Comparison of ENCODE assay signal across 6 cellular contexts in the genomic region with DNA sequence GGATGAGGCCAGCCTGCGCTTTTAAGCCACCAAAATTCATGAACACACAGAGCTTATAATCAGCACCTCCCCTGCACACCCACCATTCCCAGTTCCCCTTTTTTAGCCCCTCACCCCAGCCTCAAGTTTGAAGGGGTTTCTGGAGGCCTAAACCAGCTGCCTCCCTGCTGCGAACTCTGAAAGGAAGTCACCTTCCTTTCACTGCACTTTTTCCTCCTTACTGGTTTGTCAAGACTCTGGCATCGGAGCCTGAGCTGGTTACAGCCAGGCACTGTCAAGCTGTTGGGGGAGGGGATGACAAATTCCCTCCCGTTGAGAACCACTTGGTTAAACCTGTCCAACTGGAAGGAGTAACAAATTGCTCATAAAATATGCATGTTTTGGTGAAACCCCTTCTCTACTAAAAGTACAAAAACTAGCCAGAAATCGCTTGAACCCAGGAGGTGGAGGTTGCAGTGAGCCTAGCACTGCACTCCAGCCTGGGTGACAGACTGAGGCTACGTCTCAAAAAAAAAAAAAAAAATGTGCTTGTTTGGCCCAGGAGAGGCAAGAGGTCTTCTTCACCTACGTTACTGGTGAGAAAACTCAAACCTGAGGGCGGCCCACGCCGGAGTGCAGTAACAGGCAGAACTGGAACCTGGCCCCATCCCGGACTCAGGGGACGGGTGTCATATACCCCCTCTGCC. TPM values are rescaled to one million over a fixed set of nuclear protein-coding genes. Genes with fewer than 3 reads are reported as not detected.
DNase-seq lines count a peak whose midpoint lies in the region; ATAC-seq and TF ChIP-seq lines count a peak whose summit lies in the region.

No MANE protein-coding gene starts in this region.

- peaks cover 11% of the 10 kb centered on the region for H3K4me1 Mint-ChIP-seq in nephron

- peak; percentile 26 for ATAC-seq in HG03378 (IDR thresholded peaks at IDR 0.05; ENCODE audit: unreplicated experiment)

- no peaks in the 10 kb centered on the region for H3K27me3 Mint-ChIP-seq in nephron (ENCODE audit: low read depth)

- peak; percentile 30 for DNase-seq in G401 (ENCODE audit: low spot score)
- DNase-seq in astrocyte of the hippocampus (ENCODE audit: low read depth, low spot score), result peak; percentile 58
- no peak for DNase-seq in SHP77 (lab: John Stamatoyannopoulos, UW)
- DNase-seq in NCI-H524 treated with DMSO at 0.1 percent for 48 hours (lab: John Stamatoyannopoulos, UW), result no peak

- peak overlapping the region; percentile 66 to 83 (median 82) for H3K4me3 Mint-ChIP-seq in nephron

- TF ChIP-seq CTCF in nephron (IDR thresholded peaks at IDR 0.05; ENCODE audit: unreplicated experiment in 3 of 3), result no peak

- peak overlapping the region; percentile 90 to 99 (median 99) for H3K27ac Mint-ChIP-seq in nephron

- in situ Hi-C loops in G401 (cut with HindIII; ENCODE audit: low sequenced_read_pairs), result no loop called here

- no peaks in the 10 kb centered on the region for H3K36me3 Mint-ChIP-seq in nephron (ENCODE audit: low read depth)

- H3K9me3 Mint-ChIP-seq in nephron, result no peaks in the 10 kb centered on the region

RNA-seq across cellular contexts. Expression of gene ADAT3, which starts 0.7 kb away (rescaled TPM):
- 8.6 and 13.5 TPM in 2 replicates for total RNA-seq in G401 (2014; rRNA removed; shearing (Covaris generic))

RNA-seq across cellular contexts. Expression of gene SCAMP4, which starts 0.7 kb away (rescaled TPM):
- 45.9 and 70.6 TPM in 2 replicates for total RNA-seq in G401 (2014; rRNA removed; shearing (Covaris generic))

RNA-seq across cellular contexts. Expression of gene ABHD17A, which starts 19.2 kb away (rescaled TPM):
- 94.4 and 130 TPM in 2 replicates for total RNA-seq in G401 (2014; rRNA removed; shearing (Covaris generic))

RNA-seq across cellular contexts. Expression of gene CSNK1G2, which starts 36.4 kb away (rescaled TPM):
- 74.7 and 81.9 TPM in 2 replicates for total RNA-seq in G401 (2014; rRNA removed; shearing (Covaris generic))

RNA-seq across cellular contexts. Expression of gene KLF16, which starts 41.1 kb away (rescaled TPM):
- total RNA-seq in G401 (2014; rRNA removed; shearing (Covaris generic)), result 27.9 and 29.2 TPM in 2 replicates

Comparison
In these comparisons a context has a peak if more than half of its experiments do, and no peak if none do; other contexts are left out.
1. DNase-seq: peak in G401 (single experiment) and astrocyte of the hippocampus (single experiment); none in SHP77 (0 of 2) and NCI-H524 treated with DMSO at 0.1 percent for 48 hours (single experiment).